34 cellular contexts compared by ENCODE assay signal in genomic region chr6:84916704-84917103, GRCh38.
"Had no signal": no experiment of that assay in that cellular context is flagged by ENCODE, and none has a peak within 500 bp of the region (broad histone marks: within the 10 kb centered on the region; RNA-seq: fewer than 3 reads in every experiment).

No MANE protein-coding gene starts in this region.

- DNase-seq: Karpas-422, Kasumi-1, KG1, MG63, MM.1S, MV-4-11, NCI-H1048, NCI-H1092, NCI-H1105, NCI-H1105 treated with DMSO at 0.1 percent for 48 hours, NCI-H1417, NCI-H1417 treated with DMSO at 0.1 percent for 48 hours, NCI-H1436, NCI-H1436 treated with DMSO at 0.1 percent for 48 hours, NCI-H146, NCI-H1694, NCI-H1694 treated with DMSO at 0.1 percent for 48 hours, NCI-H187, NCI-H187 treated with DMSO at 0.1 percent for 48 hours, NCI-H1930, NCI-H2029, NCI-H2029 treated with DMSO at 0.1 percent for 48 hours, NCI-H2081, NCI-H2081 treated with DMSO at 0.1 percent for 48 hours, NCI-H2107, NCI-H2171, NCI-H2171 treated with DMSO at 0.1 percent for 48 hours, NCI-H2227 treated with DMSO at 0.1 percent for 48 hours, NCI-H226, NCI-H345, NCI-H446, NCI-H446 treated with DMSO at 0.1 percent for 48 hours, NCI-H510A had no signal

- H3K36me3 ChIP-seq: MG63 had no signal

- H3K27ac ChIP-seq: KMS-11 had no signal

- H3K9ac ChIP-seq: KMS-11 had no signal

- H3K4me2 ChIP-seq: KMS-11 had no signal

- H3K9me3 ChIP-seq: MG63 had no signal

- H3K4me3 ChIP-seq: MG63 had no signal
